In the genomic region with DNA sequence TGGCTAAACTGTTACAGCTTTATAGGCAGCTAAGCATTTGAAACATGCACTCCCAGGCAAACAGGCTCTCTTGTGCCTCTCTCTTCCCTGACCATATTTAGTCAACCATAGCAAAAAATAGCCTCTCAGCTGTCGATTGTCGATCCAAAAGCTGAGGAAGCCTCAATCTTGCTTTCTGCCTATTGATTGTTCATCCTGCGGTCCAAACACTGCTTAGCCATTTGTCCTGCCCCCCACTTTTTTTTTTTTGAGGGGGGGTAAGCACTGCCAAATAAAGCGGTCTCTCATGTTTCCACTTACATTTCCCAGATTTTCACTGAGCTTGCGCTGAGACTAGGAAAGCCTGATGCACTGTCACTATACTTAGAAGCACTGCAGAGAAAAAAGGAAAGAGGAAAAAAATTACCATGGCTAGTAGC, we compare ENCODE assay signal across 12 cellular contexts.
DNase-seq lines count a peak whose midpoint lies in the region; ATAC-seq and TF ChIP-seq lines count a peak whose summit lies in the region.
"Had no signal": no experiment of that assay in that cellular context is flagged by ENCODE, and none has a peak within 500 bp of the region (broad histone marks: within the 10 kb centered on the region; RNA-seq: fewer than 3 reads in every experiment).

No MANE protein-coding gene starts in this region.

- no peak for ATAC-seq in GM21619 (IDR thresholded peaks at IDR 0.05; ENCODE audit: unreplicated experiment)
- ATAC-seq: natural killer cell, T-helper 17 cell had no signal

- H3K4me1 Mint-ChIP-seq in progenitor cell of endocrine pancreas (ENCODE audit: low read depth), result peaks cover 13% of the 10 kb centered on the region
- H3K4me1 Mint-ChIP-seq: natural killer cell had no signal

- no peak overlapping the region for H3K4me3 Mint-ChIP-seq in progenitor cell of endocrine pancreas (ENCODE audit: low read depth)
- H3K4me3 Mint-ChIP-seq: natural killer cell, T-helper 17 cell had no signal

- H3K4me1 ChIP-seq in prostate gland (replicated peaks), result no peaks in the 10 kb centered on the region

- DNase-seq in AG08395 (ENCODE audit: low spot score) (peak; percentile 11), coronary artery (ENCODE audit: low spot score) (peak; percentile 85), inferior parietal cortex (ENCODE audit: extremely low spot score) (peak; percentile 71), progenitor cell of endocrine pancreas (ENCODE audit: low spot score, unreplicated experiment) (no peak), NCI-H1417 treated with DMSO at 0.1 percent for 48 hours (lab: John Stamatoyannopoulos, UW) (no peak), prostate gland (ENCODE audit: low spot score) (no peak), DMS 273 treated with DMSO at 0.1 percent for 48 hours (lab: John Stamatoyannopoulos, UW) (no peak)
- DNase-seq: DMS153, natural killer cell, PC-9, T-helper 17 cell had no signal

- no peaks in the 10 kb centered on the region for H3K9me3 ChIP-seq in prostate gland

- intact Hi-C loops in prostate gland (cut with DNase I), result loop anchor here (5.0 to 10.0 kb wide), 2 partner anchors 89 to 127 kb away; partner anchors contain the start of genes ABHD3 and MIB1

- H3K27ac ChIP-seq in coronary artery (peak overlapping the region; percentile 60 to 76), prostate gland (no peak overlapping the region)
- H3K27ac ChIP-seq: PC-9 had no signal

- no peaks in the 10 kb centered on the region for H3K27me3 ChIP-seq in prostate gland (replicated peaks; ENCODE audit: insufficient read depth)

- no peaks in the 10 kb centered on the region for H3K36me3 ChIP-seq in prostate gland

- H3K9me3 Mint-ChIP-seq in progenitor cell of endocrine pancreas (ENCODE audit: low read depth), result no peaks in the 10 kb centered on the region
- H3K9me3 Mint-ChIP-seq: natural killer cell had no signal

- TF ChIP-seq CTCF in coronary artery (IDR thresholded peaks at IDR 0.05) (no peak), progenitor cell of endocrine pancreas (IDR thresholded peaks at IDR 0.05; ENCODE audit: unreplicated experiment) (no peak), prostate gland (IDR thresholded peaks at IDR 0.05) (no peak)

- 70% methylated on average over 5 of the region's 5 CpGs for WGBS in prostate gland

- peak overlapping the region; percentile 43 for H3K27ac Mint-ChIP-seq in progenitor cell of endocrine pancreas
- H3K27ac Mint-ChIP-seq: natural killer cell, T-helper 17 cell had no signal

- H3K4me3 ChIP-seq in coronary artery, result peak overlapping the region; percentile 62
- H3K4me3 ChIP-seq in prostate gland, result no peak overlapping the region
- H3K4me3 ChIP-seq: PC-9 had no signal

- no peaks in the 10 kb centered on the region for H3K27me3 Mint-ChIP-seq in progenitor cell of endocrine pancreas
- H3K27me3 Mint-ChIP-seq: T-helper 17 cell had no signal

- no peak for TF ChIP-seq POLR2A in prostate gland (IDR thresholded peaks at IDR 0.05)

- peaks cover 5% of the 10 kb centered on the region for H3K36me3 Mint-ChIP-seq in progenitor cell of endocrine pancreas (ENCODE audit: insufficient read depth)
- H3K36me3 Mint-ChIP-seq: natural killer cell had no signal

Comparison
In these comparisons a context has a peak if more than half of its experiments do, and no peak if none do; other contexts are left out.
1. DNase-seq: peak in AG08395 (single experiment), coronary artery (single experiment) and inferior parietal cortex (single experiment); none in progenitor cell of endocrine pancreas (single experiment), NCI-H1417 treated with DMSO at 0.1 percent for 48 hours (single experiment), prostate gland (single experiment) and DMS 273 treated with DMSO at 0.1 percent for 48 hours (single experiment).
2. H3K27ac ChIP-seq: peak in coronary artery (2 of 2); none in prostate gland (0 of 2).